27 cellular contexts compared by ENCODE assay signal in genomic region chr12:64514456-64514855, GRCh38.
DNase-seq lines count a peak whose midpoint lies in the region; ATAC-seq, FAIRE-seq and TF ChIP-seq lines count a peak whose summit lies in the region.
"Had no signal": no experiment of that assay in that cellular context is flagged by ENCODE, and none has a peak within 500 bp of the region (broad histone marks: within the 10 kb centered on the region; RNA-seq: fewer than 3 reads in every experiment).

No MANE protein-coding gene starts in this region.

- H3K36me3 ChIP-seq in esophagus muscularis mucosa = no peaks in the 10 kb centered on the region
- H3K36me3 ChIP-seq in lower lobe of right lung = no peaks in the 10 kb centered on the region
- H3K36me3 ChIP-seq: BE2C, BLaER1 had no signal

- H3K27me3 Mint-ChIP-seq in T-helper 17 cell (peaks cover 6% of the 10 kb centered on the region), nephron progenitor cell (ENCODE audit: low read depth, poor library complexity) (no peaks in the 10 kb centered on the region)

- TF ChIP-seq EP300 in esophagus muscularis mucosa (IDR thresholded peaks at IDR 0.05) = no peak

- H3K4me3 ChIP-seq in esophagus muscularis mucosa = no peak overlapping the region
- H3K4me3 ChIP-seq in lower lobe of right lung = no peak overlapping the region
- H3K4me3 ChIP-seq: BLaER1, GM12878 had no signal

- DNase-seq in T-helper 17 cell (no peak), esophagus muscularis mucosa (ENCODE audit: extremely low spot score) (peak; percentile 45), nephron progenitor cell (no peak), lower lobe of right lung (no peak), HTR-8/SVneo (ENCODE audit: insufficient read length, low spot score) (no peak), hippocampal formation (lab: John Stamatoyannopoulos, UW) (no peak)
- DNase-seq: 8988T; ACHN; BE2C; C1 segment of cervical spinal cord; CD4-positive, alpha-beta memory T cell; CD4-positive, CD25-positive, alpha-beta regulatory T cell; CD8-positive, alpha-beta memory T cell; COR-L47; DMS 273 treated with DMSO at 0.1 percent for 48 hours; DMS153; DMS53; DMS79; DND-41; EL; GDM1 had no signal

- WGBS in esophagus muscularis mucosa = 82% methylated on average over 5 of the region's 5 CpGs

- no peaks in the 10 kb centered on the region for H3K9me3 ChIP-seq in T-helper 17 cell (ENCODE audit: control insufficient read depth, low read length, poor library complexity, severe bottlenecking)
- H3K9me3 ChIP-seq in esophagus muscularis mucosa = no peaks in the 10 kb centered on the region
- no peaks in the 10 kb centered on the region for H3K9me3 ChIP-seq in lower lobe of right lung
- H3K9me3 ChIP-seq: BE2C, BLaER1 had no signal

- ATAC-seq in T-helper 17 cell (no peak), lower lobe of right lung (no peak), HG03460 (IDR thresholded peaks at IDR 0.05; ENCODE audit: unreplicated experiment) (no peak)
- ATAC-seq: GM12878 had no signal

- H3K4me1 Mint-ChIP-seq in T-helper 17 cell = peaks cover 2% of the 10 kb centered on the region
- peaks cover 40% of the 10 kb centered on the region for H3K4me1 Mint-ChIP-seq in nephron progenitor cell
- H3K4me1 Mint-ChIP-seq: CD14-positive monocyte; CD4-positive, CD25-positive, alpha-beta regulatory T cell; CD8-positive, alpha-beta memory T cell had no signal

- no peaks in the 10 kb centered on the region for H3K9me3 Mint-ChIP-seq in nephron progenitor cell
- H3K9me3 Mint-ChIP-seq: CD14-positive monocyte; CD4-positive, alpha-beta memory T cell; CD4-positive, CD25-positive, alpha-beta regulatory T cell; CD8-positive, alpha-beta memory T cell had no signal

- intact Hi-C loops in esophagus muscularis mucosa (cut with DNase I) = no loop called here
- intact Hi-C loops in lower lobe of right lung (cut with DNase I) = no loop called here

- H3K27ac Mint-ChIP-seq in T-helper 17 cell (no peak overlapping the region), nephron progenitor cell (peak overlapping the region; percentile 54)
- H3K27ac Mint-ChIP-seq: CD14-positive monocyte; CD4-positive, alpha-beta memory T cell; CD4-positive, CD25-positive, alpha-beta regulatory T cell; CD8-positive, alpha-beta memory T cell had no signal

- H3K4me1 ChIP-seq in esophagus muscularis mucosa (no peaks in the 10 kb centered on the region), lower lobe of right lung (no peaks in the 10 kb centered on the region)

- no peak for FAIRE-seq in HTR-8/SVneo (lab: Jason Lieb, UNC)
- FAIRE-seq: GM12878, GM12892, GM18507 had no signal

- H3K27ac ChIP-seq in esophagus muscularis mucosa (replicated peaks in 1 of 4) (no peak overlapping the region), lower lobe of right lung (no peak overlapping the region)
- H3K27ac ChIP-seq: BLaER1 had no signal

- no peak for TF ChIP-seq POLR2A in esophagus muscularis mucosa (IDR thresholded peaks at IDR 0.05; ENCODE audit: low read depth)

- H3K27me3 ChIP-seq in esophagus muscularis mucosa = no peaks in the 10 kb centered on the region
- H3K27me3 ChIP-seq in lower lobe of right lung (ENCODE audit: low read depth) = no peaks in the 10 kb centered on the region
- H3K27me3 ChIP-seq: BE2C, BLaER1 had no signal

- peak overlapping the region; percentile 41 for H3K4me3 Mint-ChIP-seq in T-helper 17 cell
- no peak overlapping the region for H3K4me3 Mint-ChIP-seq in nephron progenitor cell
- H3K4me3 Mint-ChIP-seq: CD14-positive monocyte; CD4-positive, alpha-beta memory T cell; CD4-positive, CD25-positive, alpha-beta regulatory T cell; CD8-positive, alpha-beta memory T cell had no signal

- H3K36me3 Mint-ChIP-seq in T-helper 17 cell (ENCODE audit: low read depth) = no peaks in the 10 kb centered on the region
- no peaks in the 10 kb centered on the region for H3K36me3 Mint-ChIP-seq in nephron progenitor cell (ENCODE audit: low read depth)
- H3K36me3 Mint-ChIP-seq: CD14-positive monocyte; CD4-positive, alpha-beta memory T cell; CD4-positive, CD25-positive, alpha-beta regulatory T cell; CD8-positive, alpha-beta memory T cell had no signal

- TF ChIP-seq CTCF in esophagus muscularis mucosa (IDR thresholded peaks at IDR 0.05) = no peak
- no peak for TF ChIP-seq CTCF in nephron progenitor cell (IDR thresholded peaks at IDR 0.05)
- no peak for TF ChIP-seq CTCF in lower lobe of right lung (IDR thresholded peaks at IDR 0.05)
